In the genomic region with DNA sequence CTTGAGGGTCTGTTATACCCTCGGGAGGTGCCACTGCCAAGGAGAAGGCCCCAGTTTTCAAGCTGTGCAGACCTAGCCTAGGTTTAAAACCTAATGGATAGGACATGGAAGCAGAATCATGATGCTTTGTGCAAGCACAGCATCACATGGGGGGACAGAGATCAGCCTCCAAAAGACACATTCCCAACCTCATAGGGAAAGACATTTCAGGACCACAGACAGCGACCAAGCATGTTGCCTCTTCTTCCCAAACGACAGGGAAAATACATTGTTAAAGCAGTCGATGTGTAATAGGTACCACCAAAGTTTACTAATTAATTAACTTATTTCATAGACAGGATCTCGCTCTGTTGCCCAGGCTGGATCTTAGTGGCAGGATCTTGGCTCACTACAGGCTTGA, we compare ENCODE assay signal across 16 cellular contexts.
DNase-seq lines count a peak whose midpoint lies in the region; ATAC-seq and TF ChIP-seq lines count a peak whose summit lies in the region.
"Had no signal": no experiment of that assay in that cellular context is flagged by ENCODE, and none has a peak within 500 bp of the region (broad histone marks: within the 10 kb centered on the region; RNA-seq: fewer than 3 reads in every experiment).

No MANE protein-coding gene starts in this region.

- DNase-seq in A673 (ENCODE audit: low spot score) (peak; percentile 52), HuH-7 (ENCODE audit: low spot score) (peak; percentile 30), astrocyte of the hippocampus (ENCODE audit: low read depth, low spot score) (peak; percentile 2), left kidney (ENCODE audit: low read depth, low spot score) (peak; percentile 94), NCI-H1105 treated with DMSO at 0.1 percent for 48 hours (lab: John Stamatoyannopoulos, UW) (no peak), NCI-H69 (lab: John Stamatoyannopoulos, UW) (no peak), Peyer's patch (no peak)
- DNase-seq: activated CD8-positive, alpha-beta memory T cell treated with anti-CD3 and anti-CD28 coated beads, Interleukin-2, amount 50 U/mL, for 4 hours; effector CD8-positive, alpha-beta T cell; lower lobe of right lung; NCI-H1436; NCI-H510A; stimulated activated CD4-positive, alpha-beta T cell treated with anti-CD3 and anti-CD28 coated beads, Interleukin-4, amount 100 ng/mL, for 24 hours had no signal

- BruUV-seq in A673 (replicated peaks; lab: Mats Ljungman, UMichigan) = no TSS peak

- no peak for ATAC-seq in HG03432 (IDR thresholded peaks at IDR 0.05; ENCODE audit: unreplicated experiment)
- ATAC-seq: activated CD4-positive, CD25-positive, alpha-beta regulatory T cell treated with anti-CD3 and anti-CD28 coated beads, Interleukin-2, amount 50 U/mL, for 24 hours; lower lobe of right lung; right lobe of liver had no signal

- intact Hi-C loops in A673 (cut with micrococcal nuclease; ENCODE audit: unreplicated experiment) = no loop called here

- POLR2A ChIA-PET in A673 (lab: Charles Lee; ENCODE audit: low non-redundant PET) = no interaction called here

- TF ChIP-seq CTCF in A673 (conservative IDR thresholded peaks at IDR 0.05; ENCODE audit: low read depth, low read length) = no peak
- TF ChIP-seq CTCF in Peyer's patch (IDR thresholded peaks at IDR 0.05) = no peak

- H3K4me1 ChIP-seq in A673 (ENCODE audit: insufficient read depth, low read length, poor library complexity, severe bottlenecking) (no peaks in the 10 kb centered on the region), Peyer's patch (no peaks in the 10 kb centered on the region)
- H3K4me1 ChIP-seq: lower lobe of right lung, right lobe of liver had no signal

- H3K4me3 ChIP-seq in A673 (ENCODE audit: low read depth, low read length, poor library complexity, severe bottlenecking) = no peak overlapping the region
- no peak overlapping the region for H3K4me3 ChIP-seq in Peyer's patch
- H3K4me3 ChIP-seq: lower lobe of right lung, right lobe of liver had no signal

- no peak for TF ChIP-seq POLR2A in Peyer's patch (IDR thresholded peaks at IDR 0.05)

- H3K27me3 ChIP-seq in A673 (replicated peaks; ENCODE audit: insufficient read depth, low read depth, low read length, poor library complexity) (no peaks in the 10 kb centered on the region), Peyer's patch (no peaks in the 10 kb centered on the region)
- H3K27me3 ChIP-seq: right lobe of liver had no signal

- CTCF ChIA-PET in A673 (lab: Charles Lee) = no interaction called here

- H3K27ac ChIP-seq in A673 (ENCODE audit: low read depth, low read length, poor library complexity, severe bottlenecking) (no peak overlapping the region), Peyer's patch (no peak overlapping the region)
- H3K27ac ChIP-seq: lower lobe of right lung, right lobe of liver had no signal

- no peaks in the 10 kb centered on the region for H3K9me3 ChIP-seq in A673 (ENCODE audit: low read depth, low read length, poor library complexity, severe bottlenecking)
- H3K9me3 ChIP-seq in Peyer's patch = peaks cover 0 to 4% (median 0%) of the 10 kb centered on the region in 4 donors
- H3K9me3 ChIP-seq: lower lobe of right lung, right lobe of liver had no signal

- H3K36me3 ChIP-seq in A673 (ENCODE audit: insufficient read depth, low read length, poor library complexity, severe bottlenecking) = no peaks in the 10 kb centered on the region
- H3K36me3 ChIP-seq in Peyer's patch = no peaks in the 10 kb centered on the region
- H3K36me3 ChIP-seq: lower lobe of right lung, right lobe of liver had no signal

Comparison
In these comparisons a context has a peak if more than half of its experiments do, and no peak if none do; other contexts are left out.
1. DNase-seq: peak in A673 (single experiment), HuH-7 (single experiment), astrocyte of the hippocampus (single experiment) and left kidney (single experiment); none in NCI-H1105 treated with DMSO at 0.1 percent for 48 hours (single experiment), NCI-H69 (single experiment) and Peyer's patch (0 of 3).